ENCODE assay signal across 13 cellular contexts in genomic region chr2:45668509-45668908, GRCh38.
"Had no signal": no experiment of that assay in that cellular context is flagged by ENCODE, and none has a peak within 500 bp of the region (broad histone marks: within the 10 kb centered on the region; RNA-seq: fewer than 3 reads in every experiment).

No MANE protein-coding gene starts in this region.

- H3K36me3 ChIP-seq: esophagus squamous epithelium, sigmoid colon, stomach had no signal

- ATAC-seq: psoas muscle had no signal

- H3K4me3 ChIP-seq: coronary artery, esophagus squamous epithelium, psoas muscle, sigmoid colon, stomach had no signal

- H3K36me3 Mint-ChIP-seq: activated naive CD4-positive, alpha-beta T cell treated with anti-CD3 and anti-CD28 coated beads, Interleukin-2, amount 10 ng/mL, durations not matched to agents 7 days and 5 days had no signal

- DNase-seq: activated CD4-positive, CD25-positive, alpha-beta regulatory T cell treated with anti-CD3 and anti-CD28 coated beads, Interleukin-2, amount 50 U/mL, for 72 hours; activated naive CD4-positive, alpha-beta T cell treated with anti-CD3 and anti-CD28 coated beads, Interleukin-2, amount 10 ng/mL, durations not matched to agents 7 days and 5 days; effector CD4-positive, alpha-beta T cell; esophagus squamous epithelium; midbrain; psoas muscle; sigmoid colon; stimulated activated CD4-positive, alpha-beta T cell treated with anti-CD3 and anti-CD28 coated beads, Interleukin-1b, Interleukin-23, amount 100 ng/mL, for 48 hours; stomach had no signal

- FAIRE-seq: urothelium cell line had no signal

- H3K9me3 ChIP-seq: esophagus squamous epithelium, psoas muscle, sigmoid colon, stomach had no signal

- H3K4me3 Mint-ChIP-seq: activated naive CD4-positive, alpha-beta T cell treated with anti-CD3 and anti-CD28 coated beads, Interleukin-2, amount 10 ng/mL, durations not matched to agents 7 days and 5 days; central memory CD8-positive, alpha-beta T cell; neural crest cell had no signal

- H3K4me1 Mint-ChIP-seq: activated naive CD4-positive, alpha-beta T cell treated with anti-CD3 and anti-CD28 coated beads, Interleukin-2, amount 10 ng/mL, durations not matched to agents 7 days and 5 days; central memory CD8-positive, alpha-beta T cell; neural crest cell had no signal

- H3K27ac Mint-ChIP-seq: activated naive CD4-positive, alpha-beta T cell treated with anti-CD3 and anti-CD28 coated beads, Interleukin-2, amount 10 ng/mL, durations not matched to agents 7 days and 5 days had no signal

- H3K4me1 ChIP-seq: psoas muscle had no signal

- H3K9me3 Mint-ChIP-seq: activated naive CD4-positive, alpha-beta T cell treated with anti-CD3 and anti-CD28 coated beads, Interleukin-2, amount 10 ng/mL, durations not matched to agents 7 days and 5 days; central memory CD8-positive, alpha-beta T cell had no signal

- H3K27ac ChIP-seq: esophagus squamous epithelium, sigmoid colon, stomach had no signal

- H3K27me3 Mint-ChIP-seq: activated naive CD4-positive, alpha-beta T cell treated with anti-CD3 and anti-CD28 coated beads, Interleukin-2, amount 10 ng/mL, durations not matched to agents 7 days and 5 days; central memory CD8-positive, alpha-beta T cell had no signal

- H3K27me3 ChIP-seq: esophagus squamous epithelium, sigmoid colon, stomach had no signal
